ENCODE assay signal across 21 cellular contexts in genomic region chr1:178254433-178254832, GRCh38.
A peak's percentile ranks its signal among the peaks of the same experiment; 100 is the strongest.
DNase-seq lines count a peak whose midpoint lies in the region; TF ChIP-seq lines count a peak whose summit lies in the region.
"Had no signal": no experiment of that assay in that cellular context is flagged by ENCODE, and none has a peak within 500 bp of the region (broad histone marks: within the 10 kb centered on the region; RNA-seq: fewer than 3 reads in every experiment).

No MANE protein-coding gene starts in this region.

- peaks cover 4% of the 10 kb centered on the region; the same call in 1 of the 2 replicates for H3K27me3 Mint-ChIP-seq in HFFc6 (ENCODE audit: insufficient read depth)

- no peak for DNase-seq in HFFc6
- DNase-seq in cardiac fibroblast (ENCODE audit: low read depth in 2 of 2): peak; percentile 50 to 67
- peak; percentile 38 for DNase-seq in fibroblast of gingiva (ENCODE audit: low read depth)
- DNase-seq in iris pigment epithelial cell (ENCODE audit: low read depth): peak; percentile 54
- no peak for DNase-seq in DMS 273 (lab: John Stamatoyannopoulos, UW; ENCODE audit: unreplicated experiment)
- no peak for DNase-seq in HPDE6-E6E7 (ENCODE audit: extremely low spot score)
- DNase-seq in CD1c-positive myeloid dendritic cell (ENCODE audit: extremely low spot score): no peak
- DNase-seq: Calu3; CD8-positive, alpha-beta T cell; DMS53; EL; H7; NCI-H1092 treated with DMSO at 0.1 percent for 48 hours; NCI-H2081 treated with DMSO at 0.1 percent for 48 hours; NCI-H748 treated with DMSO at 0.1 percent for 48 hours; NK-92 treated with Interleukin-12 subunit alpha and Interleukin-12 subunit beta, amount 100 ng/mL, for 24 hours; Peyer's patch had no signal

- H3K9me3 Mint-ChIP-seq in HFFc6: peaks cover 6% of the 10 kb centered on the region

- H3K4me1 Mint-ChIP-seq in HFFc6 (ENCODE audit: low read depth): peaks cover 14% of the 10 kb centered on the region

- no peak overlapping the region for H3K4me3 ChIP-seq in cardiac fibroblast (replicated peaks in 1 of 2; ENCODE audit: low read depth in 2 of 2, low read length in 2 of 2)
- H3K4me3 ChIP-seq: A549, BLaER1, GM12878, Peyer's patch, SJSA1 had no signal

- no peak for TF ChIP-seq CTCF in HFFc6 (IDR thresholded peaks at IDR 0.05)
- no peak for TF ChIP-seq CTCF in cardiac fibroblast (IDR thresholded peaks at IDR 0.05; ENCODE audit: low read depth, low read length)

- peaks cover 30% of the 10 kb centered on the region for H3K36me3 Mint-ChIP-seq in HFFc6 (ENCODE audit: low read depth)
- H3K36me3 Mint-ChIP-seq: CD8-positive, alpha-beta T cell had no signal

- 0 out of 2 replicates have a peak overlapping the region, but pooled peaks have one; percentile 3 for H3K27ac Mint-ChIP-seq in HFFc6
- H3K27ac Mint-ChIP-seq: CD8-positive, alpha-beta T cell had no signal

- H3K4me3 Mint-ChIP-seq in HFFc6: no peak overlapping the region
- H3K4me3 Mint-ChIP-seq: CD8-positive, alpha-beta T cell had no signal

Comparison
In these comparisons a context has a peak if more than half of its experiments do, and no peak if none do; other contexts are left out.
1. DNase-seq: peak in cardiac fibroblast (2 of 2), fibroblast of gingiva (single experiment) and iris pigment epithelial cell (single experiment); none in HFFc6 (single experiment), DMS 273 (single experiment), HPDE6-E6E7 (single experiment) and CD1c-positive myeloid dendritic cell (single experiment).